33 cellular contexts compared by ENCODE assay signal in genomic region chr3:117558681-117559080, GRCh38.
"Had no signal": no experiment of that assay in that cellular context is flagged by ENCODE, and none has a peak within 500 bp of the region (broad histone marks: within the 10 kb centered on the region; RNA-seq: fewer than 3 reads in every experiment).

No MANE protein-coding gene starts in this region.

- H3K36me3 Mint-ChIP-seq: activated CD4-positive, alpha-beta memory T cell treated with anti-CD3 and anti-CD28 coated beads for 36 hours; activated naive CD4-positive, alpha-beta T cell treated with anti-CD3 and anti-CD28 coated beads, Interleukin-2, amount 50 U/mL, for 72 hours; activated naive CD8-positive, alpha-beta T cell treated with anti-CD3 and anti-CD28 coated beads for 36 hours; T-cell had no signal

- H3K27me3 Mint-ChIP-seq: activated B cell treated with CpG ODN at 0.5 μM for 24 hours; activated CD4-positive, alpha-beta memory T cell treated with anti-CD3 and anti-CD28 coated beads for 36 hours; activated CD4-positive, alpha-beta T cell treated with anti-CD3 and anti-CD28 coated beads, Interleukin-2, amount 10 ng/mL, durations not matched to agents 24 days and 14 days; activated CD8-positive, alpha-beta T cell treated with anti-CD3 and anti-CD28 coated beads for 36 hours; activated naive CD8-positive, alpha-beta T cell treated with anti-CD3 and anti-CD28 coated beads for 36 hours; activated T-helper 17 cell treated with anti-CD3 and anti-CD28 coated beads, Interleukin-2, amount 50 U/mL, for 72 hours; T-cell; T-helper 17 cell had no signal

- H3K9me3 Mint-ChIP-seq: activated B cell treated with CpG ODN at 0.5 μM for 24 hours; activated CD4-positive, alpha-beta T cell treated with anti-CD3 and anti-CD28 coated beads, Interleukin-2, amount 10 ng/mL, durations not matched to agents 24 days and 14 days had no signal

- DNase-seq: activated B cell treated with CpG ODN at 0.5 μM for 24 hours; activated CD4-positive, alpha-beta memory T cell treated with anti-CD3 and anti-CD28 coated beads for 36 hours; activated CD4-positive, alpha-beta T cell treated with anti-CD3 and anti-CD28 coated beads for 4 hours; activated CD4-positive, alpha-beta T cell treated with anti-CD3 and anti-CD28 coated beads, Interleukin-2, amount 10 ng/mL, durations not matched to agents 24 days and 14 days; activated CD4-positive, alpha-beta T cell treated with anti-CD3 and anti-CD28 coated beads, Interleukin-2, amount 50 U/mL, for 1 hour; activated CD4-positive, alpha-beta T cell treated with anti-CD3 and anti-CD28 coated beads, Interleukin-2, amount 50 U/mL, for 4 hours; activated CD4-positive, CD25-positive, alpha-beta regulatory T cell treated with anti-CD3 and anti-CD28 coated beads, Interleukin-2, amount 50 U/mL, for 72 hours; activated CD8-positive, alpha-beta memory T cell treated with anti-CD3 and anti-CD28 coated beads, Interleukin-2, amount 50 U/mL, for 4 hours; activated CD8-positive, alpha-beta T cell treated with anti-CD3 and anti-CD28 coated beads for 36 hours; activated effector memory CD4-positive, alpha-beta T cell treated with anti-CD3 and anti-CD28 coated beads, Interleukin-2, amount 50 U/mL, for 16 hours; activated gamma-delta T cell treated with Interleukin-2 at 50 U/mL for 16 hours; activated naive CD4-positive, alpha-beta T cell; activated naive CD4-positive, alpha-beta T cell treated with anti-CD3 and anti-CD28 coated beads for 36 hours; activated naive CD4-positive, alpha-beta T cell treated with anti-CD3 and anti-CD28 coated beads, Interleukin-2, amount 50 U/mL, for 16 hours; activated naive CD8-positive, alpha-beta T cell treated with anti-CD3 and anti-CD28 coated beads for 36 hours; activated T-cell treated with anti-CD3 and anti-CD28 coated beads for 4 hours; activated T-cell treated with anti-CD3 and anti-CD28 coated beads, Interleukin-2, amount 50 U/mL, for 1 hour; activated T-cell treated with anti-CD3 and anti-CD28 coated beads, Interleukin-2, amount 50 U/mL, for 4 hours; activated T-cell treated with anti-CD3 and anti-CD28 coated beads, Interleukin-2, amount 50 U/mL, for 72 hours; adrenal gland; amniotic stem cell; aorta; body of pancreas; brain microvascular endothelial cell; central memory CD4-positive, alpha-beta T cell; T-cell; T-helper 17 cell; T-helper 9 cell had no signal

- H3K27ac ChIP-seq: adrenal gland, body of pancreas, brain microvascular endothelial cell, breast epithelium, VCaP had no signal

- H3K4me3 ChIP-seq: adrenal gland, body of pancreas, breast epithelium had no signal

- H3K4me1 ChIP-seq: adrenal gland, body of pancreas, breast epithelium had no signal

- H3K4me1 Mint-ChIP-seq: activated B cell treated with CpG ODN at 0.5 μM for 24 hours; activated CD4-positive, alpha-beta T cell treated with anti-CD3 and anti-CD28 coated beads, Interleukin-2, amount 10 ng/mL, durations not matched to agents 24 days and 14 days; activated naive CD8-positive, alpha-beta T cell treated with anti-CD3 and anti-CD28 coated beads for 36 hours; activated T-helper 17 cell treated with anti-CD3 and anti-CD28 coated beads, Interleukin-2, amount 50 U/mL, for 72 hours; T-cell; T-helper 17 cell had no signal

- H3K27me3 ChIP-seq: adrenal gland, body of pancreas, brain microvascular endothelial cell, breast epithelium had no signal

- H3K27ac Mint-ChIP-seq: activated B cell treated with CpG ODN at 0.5 μM for 24 hours; activated CD4-positive, alpha-beta memory T cell treated with anti-CD3 and anti-CD28 coated beads for 36 hours; activated CD4-positive, alpha-beta T cell treated with anti-CD3 and anti-CD28 coated beads, Interleukin-2, amount 10 ng/mL, durations not matched to agents 24 days and 14 days; activated CD8-positive, alpha-beta T cell treated with anti-CD3 and anti-CD28 coated beads for 36 hours; activated naive CD4-positive, alpha-beta T cell treated with anti-CD3 and anti-CD28 coated beads for 36 hours; activated naive CD4-positive, alpha-beta T cell treated with anti-CD3 and anti-CD28 coated beads, Interleukin-2, amount 50 U/mL, for 72 hours; activated naive CD8-positive, alpha-beta T cell treated with anti-CD3 and anti-CD28 coated beads for 36 hours; activated T-cell treated with anti-CD3 and anti-CD28 coated beads, Interleukin-2, amount 50 U/mL, for 72 hours; activated T-helper 1 cell treated with anti-CD3 and anti-CD28 coated beads, Interleukin-12 subunit alpha, Interleukin-12 subunit beta, Interleukin-2, Interleukin-4 antibody, amounts not matched to agents 30 ng/mL and 10 ng/mL and 1 ng/mL, durations not matched to agents 14 hours and 24 hours and 36 hours; activated T-helper 17 cell treated with anti-CD3 and anti-CD28 coated beads, Interleukin-2, amount 50 U/mL, for 72 hours; T-cell; T-helper 17 cell had no signal

- ATAC-seq: activated CD8-positive, alpha-beta T cell treated with anti-CD3 and anti-CD28 coated beads for 36 hours; activated naive CD4-positive, alpha-beta T cell treated with anti-CD3 and anti-CD28 coated beads, Interleukin-2, amount 50 U/mL, for 72 hours; activated T-cell treated with anti-CD3 and anti-CD28 coated beads, Interleukin-2, amount 50 U/mL, for 4 hours; activated T-cell treated with anti-CD3 and anti-CD28 coated beads, Interleukin-2, amount 50 U/mL, for 72 hours; activated T-helper 17 cell treated with anti-CD3 and anti-CD28 coated beads, Interleukin-2, amount 50 U/mL, for 72 hours; body of pancreas; T-cell; T-helper 17 cell had no signal

- H3K4me3 Mint-ChIP-seq: activated B cell treated with CpG ODN at 0.5 μM for 24 hours; activated CD4-positive, alpha-beta memory T cell treated with anti-CD3 and anti-CD28 coated beads for 36 hours; activated CD4-positive, alpha-beta T cell treated with anti-CD3 and anti-CD28 coated beads, Interleukin-2, amount 10 ng/mL, durations not matched to agents 24 days and 14 days; activated CD8-positive, alpha-beta T cell treated with anti-CD3 and anti-CD28 coated beads for 36 hours; activated naive CD4-positive, alpha-beta T cell treated with anti-CD3 and anti-CD28 coated beads for 36 hours; activated naive CD8-positive, alpha-beta T cell treated with anti-CD3 and anti-CD28 coated beads for 36 hours; activated T-cell treated with anti-CD3 and anti-CD28 coated beads, Interleukin-2, amount 50 U/mL, for 4 hours; activated T-cell treated with anti-CD3 and anti-CD28 coated beads, Interleukin-2, amount 50 U/mL, for 72 hours; activated T-helper 1 cell treated with anti-CD3 and anti-CD28 coated beads, Interleukin-12 subunit alpha, Interleukin-12 subunit beta, Interleukin-2, Interleukin-4 antibody, amounts not matched to agents 30 ng/mL and 10 ng/mL and 1 ng/mL, durations not matched to agents 14 hours and 24 hours and 36 hours; activated T-helper 17 cell treated with anti-CD3 and anti-CD28 coated beads, Interleukin-2, amount 50 U/mL, for 72 hours; T-cell; T-helper 17 cell had no signal

- H3K9me3 ChIP-seq: adrenal gland, body of pancreas, breast epithelium had no signal

- H3K36me3 ChIP-seq: adrenal gland, brain microvascular endothelial cell, breast epithelium had no signal
